ENCODE assay signal across 14 cellular contexts in genomic region chr5:14720236-14720923, GRCh38. TPM values are rescaled to one million over a fixed set of nuclear protein-coding genes. Genes with fewer than 3 reads are reported as not detected.
DNase-seq lines count a peak whose midpoint lies in the region; ATAC-seq and TF ChIP-seq lines count a peak whose summit lies in the region.
"Had no signal": no experiment of that assay in that cellular context is flagged by ENCODE, and none has a peak within 500 bp of the region (broad histone marks: within the 10 kb centered on the region; RNA-seq: fewer than 3 reads in every experiment).

No MANE protein-coding gene starts in this region.

- DNase-seq in AG04450 (ENCODE audit: low read depth, low spot score), result no peak
- DNase-seq in GM03348 (ENCODE audit: low spot score), result peak; percentile 52
- DNase-seq in fibroblast of villous mesenchyme (ENCODE audit: low read depth), result peak; percentile 85
- no peak for DNase-seq in right cardiac atrium
- no peak for DNase-seq in T-helper 9 cell
- DNase-seq in NCI-H2171 (lab: John Stamatoyannopoulos, UW), result no peak
- no peak for DNase-seq in CD14-positive monocyte (ENCODE audit: low spot score)
- DNase-seq: BE2C; effector memory CD8-positive, alpha-beta T cell; NCI-H345; ovary had no signal

- peak overlapping the region; percentile 55 for H3K27ac ChIP-seq in AG04450 (ENCODE audit: low read depth, low read length)
- H3K27ac ChIP-seq in right cardiac atrium (ENCODE audit: low read length), result no peak overlapping the region
- H3K27ac ChIP-seq: adrenal gland, ovary had no signal

- peaks cover 71% of the 10 kb centered on the region for H3K36me3 Mint-ChIP-seq in activated T-helper 17 cell treated with anti-CD3 and anti-CD28 coated beads, Interleukin-2, amount 50 U/mL, for 72 hours (ENCODE audit: low read depth)
- H3K36me3 Mint-ChIP-seq in CD14-positive monocyte, result peaks cover 5 to 14% of the 10 kb centered on the region in 2 donors

- TF ChIP-seq CTCF in AG04450 (IDR thresholded peaks at IDR 0.05; ENCODE audit: low read depth, low read length), result no peak
- TF ChIP-seq CTCF in fibroblast of villous mesenchyme (IDR thresholded peaks at IDR 0.05; ENCODE audit: insufficient read depth, low read depth, low read length), result no peak
- TF ChIP-seq CTCF in CD14-positive monocyte (IDR thresholded peaks at IDR 0.05), result no peak

- H3K27me3 Mint-ChIP-seq in activated T-helper 17 cell treated with anti-CD3 and anti-CD28 coated beads, Interleukin-2, amount 50 U/mL, for 72 hours, result no peaks in the 10 kb centered on the region
- peaks cover 0 to 7% (median 4%) of the 10 kb centered on the region in 3 donors for H3K27me3 Mint-ChIP-seq in CD14-positive monocyte (ENCODE audit: low read depth in 3 of 3)
- H3K27me3 Mint-ChIP-seq: effector memory CD8-positive, alpha-beta T cell had no signal

- peak overlapping the region; percentile 43 for H3K27ac Mint-ChIP-seq in activated T-helper 17 cell treated with anti-CD3 and anti-CD28 coated beads, Interleukin-2, amount 50 U/mL, for 72 hours
- H3K27ac Mint-ChIP-seq in CD14-positive monocyte, result peak overlapping the region in 1 of 7 donors; percentile 44
- H3K27ac Mint-ChIP-seq: T-helper 2 cell treated with Interferon-gamma antibody and Interleukin-4, amounts not matched to agents 5 μg/mL and 100 μg/mL, for 36 hours had no signal

- ATAC-seq in activated T-helper 17 cell treated with anti-CD3 and anti-CD28 coated beads, Interleukin-2, amount 50 U/mL, for 72 hours (replicated peaks), result no peak
- ATAC-seq in right cardiac atrium, result no peak
- ATAC-seq: effector memory CD8-positive, alpha-beta T cell had no signal

- peaks cover 16% of the 10 kb centered on the region for H3K4me1 Mint-ChIP-seq in activated T-helper 17 cell treated with anti-CD3 and anti-CD28 coated beads, Interleukin-2, amount 50 U/mL, for 72 hours
- peaks cover 29% of the 10 kb centered on the region for H3K4me1 Mint-ChIP-seq in CD14-positive monocyte

- intact Hi-C loops in right cardiac atrium (cut with DNase I), result loop anchor here in 1 of 4 donors (10.0 kb wide), 1 partner anchor 154 kb away; the partner anchor contains the start of gene ANKH
- intact Hi-C loops in CD14-positive monocyte (cut with micrococcal nuclease), result loop anchor here in 1 of 2 donors (10.0 kb wide), 1 partner anchor 154 kb away; the partner anchor contains the start of gene ANKH

- no peak overlapping the region for H3K4me3 ChIP-seq in AG04450 (ENCODE audit: low read depth, low read length)
- H3K4me3 ChIP-seq in fibroblast of villous mesenchyme (ENCODE audit: low read depth, low read length), result no peak overlapping the region
- no peak overlapping the region for H3K4me3 ChIP-seq in right cardiac atrium (ENCODE audit: low read length)
- H3K4me3 ChIP-seq: adrenal gland, ovary had no signal

- POLR2A ChIA-PET in AG04450 (lab: Yijun Ruan, JAX), result interaction anchor here (0.6 kb wide), 1 partner anchor 12 kb away, joined by 3 read pairs; no protein-coding TSS in a partner anchor

- WGBS in right cardiac atrium, result 95% methylated on average over 3 of the region's 3 CpGs

- CTCF ChIA-PET in AG04450 (lab: Charles Lee), result interaction anchor here (1.6 to 2.3 kb wide), 2 partner anchors 151 to 283 kb away, joined by 4 to 12 read pairs; partner anchors contain the start of gene ANKH

- H3K9me3 Mint-ChIP-seq in activated T-helper 17 cell treated with anti-CD3 and anti-CD28 coated beads, Interleukin-2, amount 50 U/mL, for 72 hours, result no peaks in the 10 kb centered on the region
- peaks cover 0 to 7% (median 0%) of the 10 kb centered on the region in 7 donors for H3K9me3 Mint-ChIP-seq in CD14-positive monocyte
- H3K9me3 Mint-ChIP-seq: effector memory CD8-positive, alpha-beta T cell; T-helper 2 cell treated with Interferon-gamma antibody and Interleukin-4, amounts not matched to agents 5 μg/mL and 100 μg/mL, for 36 hours had no signal

- H3K9me3 ChIP-seq in AG04450 (ENCODE audit: control insufficient read depth, insufficient read depth, low read length) (peaks cover 2% of the 10 kb centered on the region; the same call in 1 of the 2 replicates), right cardiac atrium (ENCODE audit: control insufficient read depth, low read length) (peaks cover 2% of the 10 kb centered on the region)
- H3K9me3 ChIP-seq: adrenal gland, BE2C, ovary had no signal

- H3K27me3 ChIP-seq in AG04450 (ENCODE audit: control insufficient read depth, insufficient read depth, low read length) (no peaks in the 10 kb centered on the region), right cardiac atrium (ENCODE audit: control insufficient read depth, insufficient read depth) (no peaks in the 10 kb centered on the region)
- H3K27me3 ChIP-seq: adrenal gland, BE2C, ovary had no signal

- no peak overlapping the region for H3K4me3 Mint-ChIP-seq in activated T-helper 17 cell treated with anti-CD3 and anti-CD28 coated beads, Interleukin-2, amount 50 U/mL, for 72 hours
- H3K4me3 Mint-ChIP-seq in CD14-positive monocyte, result no peak overlapping the region
- H3K4me3 Mint-ChIP-seq: effector memory CD8-positive, alpha-beta T cell; T-helper 2 cell treated with Interferon-gamma antibody and Interleukin-4, amounts not matched to agents 5 μg/mL and 100 μg/mL, for 36 hours had no signal

- H3K4me1 ChIP-seq in right cardiac atrium (ENCODE audit: control insufficient read depth, insufficient read depth, low read length), result no peaks in the 10 kb centered on the region
- H3K4me1 ChIP-seq: adrenal gland, BE2C had no signal

RNA-seq across cellular contexts. Expression of gene OTULIN, which starts 55.9 kb away (rescaled TPM):
- 10.9 and 14.0 TPM in 2 replicates for polyA plus RNA-seq in AG04450 (2011; rRNA removed)
- 20.0 and 27.6 TPM in 2 replicates for polyA minus RNA-seq in AG04450 (2011; rRNA and poly(A)+ RNA removed)
- total RNA-seq in activated T-helper 17 cell treated with anti-CD3 and anti-CD28 coated beads, Interleukin-2, amount 50 U/mL, for 72 hours, result 10 to 100 TPM; 67.2 to 73.9 TPM
- total RNA-seq in fibroblast of villous mesenchyme, result 17.1 and 31.1 TPM in 2 replicates
- total RNA-seq in right cardiac atrium, result 10 to 100 TPM; 18.2 to 20.4 (median 19.2) TPM
- 6.0 TPM for polyA plus RNA-seq in right cardiac atrium
- 10 to 100 TPM; 13.7 to 14.2 TPM for polyA plus RNA-seq in CD14-positive monocyte

Comparison
In these comparisons a context has a peak if more than half of its experiments do, and no peak if none do; other contexts are left out.
1. DNase-seq: peak in GM03348 (single experiment) and fibroblast of villous mesenchyme (single experiment); none in AG04450 (single experiment), right cardiac atrium (0 of 3), T-helper 9 cell (single experiment), NCI-H2171 (single experiment) and CD14-positive monocyte (single experiment).